In genomic region chr2:240362826-240363717, GRCh38 we compare ENCODE assay signal across 23 cellular contexts.
"Had no signal": no experiment of that assay in that cellular context is flagged by ENCODE, and none has a peak within 500 bp of the region (broad histone marks: within the 10 kb centered on the region; RNA-seq: fewer than 3 reads in every experiment).

No MANE protein-coding gene starts in this region.

- DNase-seq: activated CD4-positive, alpha-beta memory T cell treated with anti-CD3 and anti-CD28 coated beads for 36 hours; activated CD4-positive, alpha-beta T cell treated with anti-CD3 and anti-CD28 coated beads, Interleukin-2, amount 10 ng/mL, durations not matched to agents 24 days and 14 days; activated CD4-positive, CD25-positive, alpha-beta regulatory T cell treated with anti-CD3 and anti-CD28 coated beads, Interleukin-2, amount 50 U/mL, for 72 hours; activated CD8-positive, alpha-beta memory T cell treated with anti-CD3 and anti-CD28 coated beads, Interleukin-2, amount 50 U/mL, for 4 hours; activated gamma-delta T cell; activated naive CD4-positive, alpha-beta T cell treated with anti-CD3 and anti-CD28 coated beads, Interleukin-2, amount 50 U/mL, for 16 hours; activated T-cell treated with anti-CD3 and anti-CD28 coated beads, Interleukin-2, amount 50 U/mL, for 1 hour; amniotic stem cell; brain microvascular endothelial cell; caudate nucleus; islet precursor cell; left cardiac atrium; occipital lobe; stimulated activated CD4-positive, alpha-beta T cell treated with anti-CD3 and anti-CD28 coated beads, Interleukin-2, amount 100 ng/mL, for 48 hours; stimulated activated naive CD4-positive, alpha-beta T cell treated with Interleukin-2 at 50 U/mL for 16 hours; SW 1271; T-helper 9 cell; transverse colon had no signal

- H3K27me3 ChIP-seq: brain microvascular endothelial cell, gastroesophageal sphincter, transverse colon had no signal

- H3K4me1 ChIP-seq: transverse colon had no signal

- FAIRE-seq: astrocyte, endothelial cell of umbilical vein had no signal

- H3K27ac ChIP-seq: brain microvascular endothelial cell, gastroesophageal sphincter, transverse colon, WERI-Rb-1 had no signal

- H3K36me3 ChIP-seq: brain microvascular endothelial cell, gastroesophageal sphincter, transverse colon, WERI-Rb-1 had no signal

- H3K9me3 ChIP-seq: transverse colon had no signal

- ATAC-seq: gastroesophageal sphincter, left cardiac atrium, right cardiac atrium had no signal

- H3K4me3 ChIP-seq: gastroesophageal sphincter, transverse colon had no signal
